In the genomic region with DNA sequence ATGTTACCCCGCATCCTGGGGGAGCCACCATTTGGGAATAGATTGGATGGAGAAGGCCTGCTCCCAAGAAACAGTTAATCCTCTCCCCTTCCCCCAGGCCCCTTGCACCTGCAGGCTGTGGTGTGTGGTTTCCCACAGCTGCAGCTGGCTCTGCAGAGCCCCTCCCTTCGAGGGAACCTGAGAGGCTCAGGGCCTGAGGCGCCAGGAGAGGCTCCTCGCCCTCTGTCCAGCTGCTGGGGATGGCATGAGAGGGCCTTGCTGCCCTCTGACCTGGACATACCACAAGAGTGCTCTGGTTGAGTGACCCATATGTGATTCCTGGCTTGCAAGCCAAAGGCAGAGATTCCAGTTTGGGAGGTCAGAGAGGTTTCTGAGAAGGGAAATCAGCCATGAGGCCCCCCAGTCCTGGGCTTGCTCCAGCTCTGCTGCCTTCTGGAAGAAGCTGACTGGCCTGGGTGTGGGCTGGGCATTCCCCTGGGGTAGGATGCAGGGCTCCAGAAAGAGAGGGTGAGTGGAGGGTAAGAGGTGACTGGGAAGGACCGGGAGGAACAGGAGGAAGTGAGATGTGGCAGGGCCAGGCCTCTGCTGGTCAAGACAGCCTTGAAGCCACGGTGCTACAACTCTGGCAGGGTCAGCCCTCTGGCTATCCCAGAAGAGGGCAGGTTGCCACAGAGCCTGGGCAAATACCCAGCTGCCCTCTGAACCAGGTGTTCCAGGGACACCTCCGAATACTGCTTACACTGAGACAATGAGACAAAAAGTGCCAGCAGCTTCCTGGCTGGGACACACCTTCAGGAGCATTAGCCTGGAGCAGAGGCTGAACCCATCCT, we compare ENCODE assay signal across 8 cellular contexts. TPM values are rescaled to one million over a fixed set of nuclear protein-coding genes. Genes with fewer than 3 reads are reported as not detected.
A peak's percentile ranks its signal among the peaks of the same experiment; 100 is the strongest.
DNase-seq lines count a peak whose midpoint lies in the region; ATAC-seq, FAIRE-seq and TF ChIP-seq lines count a peak whose summit lies in the region.

No MANE protein-coding gene starts in this region.

- TF ChIP-seq CTCF in C4-2B (conservative IDR thresholded peaks at IDR 0.05) (no peak), GM12878 (IDR thresholded peaks at IDR 0.05 in 2 of 3, conservative IDR thresholded peaks at IDR 0.05 in 1 of 3; ENCODE audit: control insufficient read depth in 2 of 3, extremely low read depth in 1 of 3, insufficient read depth in 1 of 3, low read depth in 3 of 3, low read length in 3 of 3) (no peak)

- peak overlapping the region; percentile 63 for H3K9ac ChIP-seq in GM12878 (ENCODE audit: control insufficient read depth, insufficient read depth, low read length)

- DNase-seq in NCI-H2107 (lab: John Stamatoyannopoulos, UW) (peak; percentile 54), GM12878 (ENCODE audit: low read depth, low spot score) (no peak), foreskin melanocyte (no peak)
- DNase-seq in naive thymus-derived CD4-positive, alpha-beta T cell = peak in 5 of 9 donors; percentile 33 to 48 (median 42)

- in situ Hi-C loops in GM12878 (cut with MboI) = loop anchor here (10.0 kb wide), 1 partner anchor 50 kb away; a partner anchor contains a TSS

- 15% methylated on average over 7 of the region's 7 CpGs for WGBS in GM12878 (ENCODE audit: insufficient coverage, insufficient replicate concordance, low lambda C conversion rate, missing lambda C conversion rate)

- SMC1A ChIA-PET in GM12878 (lab: Charles Lee; ENCODE audit: uncharacterized antibody, unreplicated experiment) = interaction anchor here (1.2 to 5.9 kb wide), 10 partner anchors 8 to 60 kb away, joined by 3 to 99 read pairs (median 6); no protein-coding TSS in a partner anchor

- RAD21 ChIA-PET in GM12878 (lab: Charles Lee; ENCODE audit: unreplicated experiment) = interaction anchor here (0.9 to 21.0 kb wide), 7 partner anchors 8 to 129 kb away, joined by 3 to 509 read pairs (median 4); a partner anchor contains a TSS

- H3K27ac Mint-ChIP-seq in naive thymus-derived CD4-positive, alpha-beta T cell = peak overlapping the region; percentile 61 to 91 (median 83)

- H3K9me3 Mint-ChIP-seq in naive thymus-derived CD4-positive, alpha-beta T cell = peaks cover 0 to 2% (median 0%) of the 10 kb centered on the region in 11 donors

- H3K27ac ChIP-seq in C4-2B (peak overlapping the region; percentile 73), GM12878 (ENCODE audit: control insufficient read depth, insufficient read depth) (peak overlapping the region; percentile 89)
- peak overlapping the region; percentile 20 for H3K27ac ChIP-seq in naive thymus-derived CD4-positive, alpha-beta T cell (ENCODE audit: low read depth, low read length)

- peaks cover 3 to 20% (median 4%) of the 10 kb centered on the region in 5 donors for H3K36me3 Mint-ChIP-seq in naive thymus-derived CD4-positive, alpha-beta T cell

- ATAC-seq in GM18502 (IDR thresholded peaks at IDR 0.05; ENCODE audit: poor library complexity, unreplicated experiment) (peak; percentile 73), HG02885 (IDR thresholded peaks at IDR 0.05; ENCODE audit: poor library complexity, unreplicated experiment) (peak; percentile 80), GM12878 (peak; percentile 86), HG02840 (IDR thresholded peaks at IDR 0.05; ENCODE audit: low FRiP score, unreplicated experiment) (no peak)
- ATAC-seq in naive thymus-derived CD4-positive, alpha-beta T cell = peak; percentile 55

- peak overlapping the region; percentile 57 to 85 (median 74) for H3K4me3 Mint-ChIP-seq in naive thymus-derived CD4-positive, alpha-beta T cell

- H3K79me2 ChIP-seq in GM12878 (ENCODE audit: control insufficient read depth, insufficient read depth, low read length) = 0 out of 2 replicates have a peak, but pooled peaks cover 1% of the 10 kb centered on the region

- H3K36me3 ChIP-seq in GM12878 (ENCODE audit: control insufficient read depth in 2 of 2, insufficient read depth in 2 of 2, low read length in 1 of 2) = no peaks in the 10 kb centered on the region; a peak in 1 of 4 replicates
- no peaks in the 10 kb centered on the region for H3K36me3 ChIP-seq in naive thymus-derived CD4-positive, alpha-beta T cell (ENCODE audit: control insufficient read depth in 2 of 3, insufficient read depth in 3 of 3, low read length in 3 of 3)

- H3K27me3 Mint-ChIP-seq in naive thymus-derived CD4-positive, alpha-beta T cell = no peaks in the 10 kb centered on the region

- H3K4me1 ChIP-seq in GM12878 (ENCODE audit: control insufficient read depth, insufficient read depth, low read length) = peaks cover 57% of the 10 kb centered on the region
- peaks cover 29 to 43% of the 10 kb centered on the region in 2 donors for H3K4me1 ChIP-seq in naive thymus-derived CD4-positive, alpha-beta T cell (ENCODE audit: control insufficient read depth in 2 of 2, insufficient read depth in 2 of 2, low read length in 2 of 2)

- POLR2A ChIA-PET in GM12878 (lab: Charles Lee) = interaction anchor here (0.6 to 5.8 kb wide), 9 partner anchors 8 to 114 kb away, joined by 3 to 72 read pairs (median 6); a partner anchor contains a TSS
- POLR2A ChIA-PET in naive thymus-derived CD4-positive, alpha-beta T cell (lab: Charles Lee) = interaction anchor here (0.8 to 1.9 kb wide), 3 partner anchors 10 to 173 kb away, joined by 3 to 7 read pairs (median 4); no protein-coding TSS in a partner anchor

- H3K4me1 Mint-ChIP-seq in naive thymus-derived CD4-positive, alpha-beta T cell = peaks cover 40 to 77% (median 64%) of the 10 kb centered on the region in 7 donors

- peak; percentile 75 for FAIRE-seq in GM12878 (lab: Jason Lieb, UNC)

- CTCF ChIA-PET in GM12878 (lab: Yijun Ruan, JAX) = interaction anchor here (0.9 to 23.9 kb wide), 7 partner anchors 8 to 220 kb away, joined by 3 to 578 read pairs (median 4); a partner anchor contains a TSS
- CTCF ChIA-PET in naive thymus-derived CD4-positive, alpha-beta T cell (lab: Charles Lee) = interaction anchor here (1.1 to 1.2 kb wide), 2 partner anchors 9 to 50 kb away, joined by 4 to 5 read pairs; no protein-coding TSS in a partner anchor

- intact Hi-C loops in GM12878 (cut with micrococcal nuclease; ENCODE audit: unreplicated experiment) = no loop called here
- intact Hi-C loops in naive thymus-derived CD4-positive, alpha-beta T cell (cut with micrococcal nuclease) = loop anchor here in 1 of 2 donors (1.0 kb wide), 2 partner anchors 9 to 43 kb away; no protein-coding TSS in a partner anchor

- TF ChIP-seq POLR2A in GM12878 (IDR thresholded peaks at IDR 0.05; ENCODE audit: low read depth, low read length) = peak; percentile 60

- peak overlapping the region; percentile 26; the same call in 1 of the 2 replicates for H2AFZ ChIP-seq in GM12878 (ENCODE audit: control insufficient read depth, low read depth, low read length)

- peak; percentile 72 to 83; a peak in 3 of 4 replicates for TF ChIP-seq EP300 in GM12878 (IDR thresholded peaks at IDR 0.05; ENCODE audit: borderline replicate concordance in 1 of 2, control insufficient read depth in 1 of 2, low read depth in 2 of 2, low read length in 2 of 2)

- no TSS peak for BruUV-seq in GM12878 (replicated peaks; lab: Mats Ljungman, UMichigan)

- no peak overlapping the region for H3K4me3 ChIP-seq in GM12878
- H3K4me3 ChIP-seq in naive thymus-derived CD4-positive, alpha-beta T cell (ENCODE audit: low read length) = peak overlapping the region; percentile 10

- H4K20me1 ChIP-seq in GM12878 (ENCODE audit: control insufficient read depth, insufficient read depth) = no peaks in the 10 kb centered on the region

- H3K9me3 ChIP-seq in GM12878 (replicated peaks; ENCODE audit: control insufficient read depth, insufficient read depth, low read length) = no peaks in the 10 kb centered on the region
- no peaks in the 10 kb centered on the region for H3K9me3 ChIP-seq in naive thymus-derived CD4-positive, alpha-beta T cell (ENCODE audit: control insufficient read depth in 2 of 3, low read length in 3 of 3)

- 0 out of 2 replicates have a peak, but pooled peaks have one; percentile 18 for TF ChIP-seq RAD21 in GM12878 (IDR thresholded peaks at IDR 0.05; ENCODE audit: insufficient read depth, low read depth, low read length)

- peak overlapping the region; percentile 88 for H3K4me2 ChIP-seq in GM12878 (ENCODE audit: control insufficient read depth, insufficient read depth)

- H3K27me3 ChIP-seq in GM12878 (replicated peaks in 1 of 2; ENCODE audit: control insufficient read depth in 2 of 2, insufficient read depth in 2 of 2, low read length in 1 of 2) = no peaks in the 10 kb centered on the region
- no peaks in the 10 kb centered on the region for H3K27me3 ChIP-seq in naive thymus-derived CD4-positive, alpha-beta T cell (ENCODE audit: control insufficient read depth in 2 of 2, insufficient read depth in 2 of 2, low read length in 2 of 2)

RNA-seq across cellular contexts. Expression of a gene that starts 16.0 kb away (rescaled TPM):
- total RNA-seq in GM12878 (2013; cell fraction: nucleolus; rRNA removed) = 27.7 and 29.4 TPM in 2 replicates
- total RNA-seq in GM12878 (2014; rRNA removed) (273 and 320 TPM in 2 replicates), GM12878 (2014; rRNA removed; fragmentation: Illumina TruSeq; extraction: Trizol) (181 and 189 TPM in 2 replicates), GM12878 (2021) (141 TPM in 2 replicates)
- 301 TPM for polyA plus RNA-seq in GM12878 (2011; ENCODE audit: low read depth)
- polyA plus RNA-seq in GM12878 (2011; rRNA removed) (431 and 589 TPM in 2 replicates), GM12878 (2014; fragmentation: Illumina TruSeq; extraction: Trizol) (364 and 455 TPM in 2 replicates), GM12878 (2014; fragmentation: Nextera tagmentation; extraction: Ambion mirVana) (1,000 to 10,000 TPM; 1,041 to 1,182 TPM), GM12878 (2014; rRNA removed) (546 and 554 TPM in 2 replicates), GM12878 (2016; fragmentation: Nextera tagmentation; extraction: Ambion mirVana) (100 to 1,000 TPM; 806 to 826 TPM)
- polyA plus RNA-seq in GM12878 (2011; cell fraction: cytosol; rRNA removed) = 161 and 219 TPM in 2 replicates
- polyA plus RNA-seq in GM12878 (2011; cell fraction: nucleus; rRNA removed) = 122 and 149 TPM in 2 replicates
- 239 and 266 TPM in 2 replicates for polyA plus RNA-seq in GM12878 (2012)
- polyA minus RNA-seq in GM12878 (2011; rRNA and poly(A)+ RNA removed) = 69.2 and 71.6 TPM in 2 replicates
- polyA minus RNA-seq in GM12878 (2011; cell fraction: cytosol; rRNA and poly(A)+ RNA removed) = 31.9 and 39.9 TPM in 2 replicates
- polyA minus RNA-seq in GM12878 (2011; cell fraction: nucleus; rRNA and poly(A)+ RNA removed) = 33.1 and 43.4 TPM in 2 replicates
- total RNA-seq in naive thymus-derived CD4-positive, alpha-beta T cell = 100 to 1,000 TPM in 4 of 5 experiments, 10 to 100 TPM in 1; 92.1 to 157 (median 111) TPM
- polyA plus RNA-seq in naive thymus-derived CD4-positive, alpha-beta T cell = 100 to 1,000 TPM; 787 to 963 TPM

RNA-seq across cellular contexts. Expression of a gene that starts 53.7 kb away (rescaled TPM):
- 43.4 and 50.5 TPM in 2 replicates for total RNA-seq in GM12878 (2013; cell fraction: nucleolus; rRNA removed)
- total RNA-seq in GM12878 (2014; rRNA removed) = 17.3 and 19.2 TPM in 2 replicates
- total RNA-seq in GM12878 (2014; rRNA removed; fragmentation: Illumina TruSeq; extraction: Trizol) = 16.4 and 20.1 TPM in 2 replicates
- total RNA-seq in GM12878 (2021) = 34.9 and 35.7 TPM in 2 replicates
- 20.0 TPM for polyA plus RNA-seq in GM12878 (2011; ENCODE audit: low read depth)
- polyA plus RNA-seq in GM12878 (2011; rRNA removed) = 14.7 and 22.1 TPM in 2 replicates
- polyA plus RNA-seq in GM12878 (2011; cell fraction: cytosol; rRNA removed) = 27.1 and 27.9 TPM in 2 replicates
- polyA plus RNA-seq in GM12878 (2011; cell fraction: nucleus; rRNA removed) = 24.6 and 24.9 TPM in 2 replicates
- polyA plus RNA-seq in GM12878 (2012) = 26.9 and 30.0 TPM in 2 replicates
- 17.4 and 23.8 TPM in 2 replicates for polyA plus RNA-seq in GM12878 (2014; fragmentation: Illumina TruSeq; extraction: Trizol)
- polyA plus RNA-seq in GM12878 (2014; fragmentation: Nextera tagmentation; extraction: Ambion mirVana) = 1 to 10 TPM in 1 of 2 experiments, under 1 TPM in 1; 0.82 to 1.3 TPM
- 26.8 and 27.5 TPM in 2 replicates for polyA plus RNA-seq in GM12878 (2014; rRNA removed)
- polyA plus RNA-seq in GM12878 (2016; fragmentation: Nextera tagmentation; extraction: Ambion mirVana) = 1 to 10 TPM; 4.0 to 4.2 TPM
- 21.4 and 35.2 TPM in 2 replicates for polyA minus RNA-seq in GM12878 (2011; rRNA and poly(A)+ RNA removed)
- polyA minus RNA-seq in GM12878 (2011; cell fraction: cytosol; rRNA and poly(A)+ RNA removed) = 8.8 and 9.4 TPM in 2 replicates
- polyA minus RNA-seq in GM12878 (2011; cell fraction: nucleus; rRNA and poly(A)+ RNA removed) = 9.3 and 14.4 TPM in 2 replicates
- 10 to 100 TPM in 4 of 5 experiments, 1 to 10 TPM in 1; 7.7 to 31.1 (median 19.6) TPM for total RNA-seq in naive thymus-derived CD4-positive, alpha-beta T cell
- polyA plus RNA-seq in naive thymus-derived CD4-positive, alpha-beta T cell = 1 to 10 TPM; 1.5 to 2.9 TPM

Comparison
In these comparisons a context has a peak if more than half of its experiments do, and no peak if none do; other contexts are left out.
1. H3K27ac ChIP-seq: peak in every context shown above with its lines; median percentile 89 in GM12878; 73 in C4-2B; 20 in naive thymus-derived CD4-positive, alpha-beta T cell.
2. DNase-seq: peak in NCI-H2107 (single experiment) and naive thymus-derived CD4-positive, alpha-beta T cell (5 of 9); none in GM12878 (single experiment) and foreskin melanocyte (single experiment).